30 cellular contexts compared by ENCODE assay signal in genomic region chr13:19181621-19182485, GRCh38. TPM values are rescaled to one million over a fixed set of nuclear protein-coding genes. Genes with fewer than 3 reads are reported as not detected.
DNase-seq lines count a peak whose midpoint lies in the region; ATAC-seq and TF ChIP-seq lines count a peak whose summit lies in the region.
"Had no signal": no experiment of that assay in that cellular context is flagged by ENCODE, and none has a peak within 500 bp of the region (broad histone marks: within the 10 kb centered on the region; RNA-seq: fewer than 3 reads in every experiment).

Gene TUBA3C, minus strand, starts transcription at chr13:19181824. Its CDS starts 77 bp downstream, at chr13:19181747.

- no peak within 1 kb of the TSS for H3K4me2 ChIP-seq in GM23248 (ENCODE audit: unreplicated experiment)

- H3K9me2 ChIP-seq in GM23248 (ENCODE audit: insufficient read depth): no peaks in the 10 kb centered on the region

- ATAC-seq in GM21825 (IDR thresholded peaks at IDR 0.05; ENCODE audit: unreplicated experiment): no peak
- ATAC-seq: effector memory CD8-positive, alpha-beta T cell; left lung had no signal

- 92% methylated on average over 40 of the region's 40 CpGs for WGBS in prostate gland
- 63 to 64% methylated on average over 40 of the region's 40 CpGs for WGBS in GM23248 (ENCODE audit: low coverage in 1 of 2, low lambda C conversion rate in 2 of 2, missing lambda C conversion rate in 2 of 2), 2 experiments

- no peak within 1 kb of the TSS for H3K9ac ChIP-seq in GM23248

- TF ChIP-seq CTCF in GM10248 (IDR thresholded peaks at IDR 0.05; ENCODE audit: control extremely low read depth, extremely low read depth, low read depth, missing control alignments): no peak
- no peak for TF ChIP-seq CTCF in coronary artery (IDR thresholded peaks at IDR 0.05)
- TF ChIP-seq CTCF in prostate gland (IDR thresholded peaks at IDR 0.05): no peak

- no peaks in the 10 kb centered on the region for H4K20me1 ChIP-seq in GM23248 (ENCODE audit: insufficient read depth)

- no peak within 1 kb of the TSS for H2AFZ ChIP-seq in GM23248

- no peak for TF ChIP-seq POLR2A in prostate gland (IDR thresholded peaks at IDR 0.05)

- H3K27me3 ChIP-seq in prostate gland (replicated peaks; ENCODE audit: insufficient read depth) (no peaks in the 10 kb centered on the region), GM23248 (replicated peaks; ENCODE audit: insufficient read depth) (no peaks in the 10 kb centered on the region)
- H3K27me3 ChIP-seq: left lung, upper lobe of left lung had no signal

- H3K9me3 ChIP-seq in prostate gland (no peaks in the 10 kb centered on the region), GM23248 (ENCODE audit: low read depth) (no peaks in the 10 kb centered on the region)

- POLR2A ChIA-PET in GM10248 (lab: Yijun Ruan, JAX): no interaction called here

- no peaks in the 10 kb centered on the region for H3F3A ChIP-seq in GM23248 (ENCODE audit: insufficient read depth)

- intact Hi-C loops in prostate gland (cut with DNase I): no loop called here

- H3K79me2 ChIP-seq in GM23248 (ENCODE audit: insufficient read depth): no peaks in the 10 kb centered on the region

- in situ Hi-C loops in GM23248 (cut with MboI): no loop called here

- no peak within 1 kb of the TSS for H3K27ac ChIP-seq in coronary artery
- H3K27ac ChIP-seq in prostate gland: no peak within 1 kb of the TSS
- no peak within 1 kb of the TSS for H3K27ac ChIP-seq in GM23248
- H3K27ac ChIP-seq: left lung, upper lobe of left lung, WERI-Rb-1 had no signal

- H3K4me3 ChIP-seq in coronary artery: no peak within 1 kb of the TSS
- no peak within 1 kb of the TSS for H3K4me3 ChIP-seq in prostate gland
- H3K4me3 ChIP-seq in GM23248: no peak within 1 kb of the TSS
- H3K4me3 ChIP-seq: left lung, upper lobe of left lung had no signal

- no peaks in the 10 kb centered on the region for H3K4me1 ChIP-seq in prostate gland (replicated peaks)
- H3K4me1 ChIP-seq in GM23248 (ENCODE audit: insufficient read depth): no peaks in the 10 kb centered on the region
- H3K4me1 ChIP-seq: left lung, upper lobe of left lung had no signal

- DNase-seq in NCI-H146 (lab: John Stamatoyannopoulos, UW): peak; percentile 9
- DNase-seq in NCI-H146 treated with DMSO at 0.1 percent for 48 hours (lab: John Stamatoyannopoulos, UW; ENCODE audit: unreplicated experiment): no peak
- peak; percentile 5 for DNase-seq in GM10248 (ENCODE audit: extremely low spot score)
- DNase-seq in coronary artery (ENCODE audit: low spot score): peak; percentile 45
- peak; percentile 2 for DNase-seq in prostate gland (ENCODE audit: low spot score)
- no peak for DNase-seq in NCI-H2081 treated with DMSO at 0.1 percent for 48 hours (lab: John Stamatoyannopoulos, UW)
- no peak for DNase-seq in GM23248
- DNase-seq: 8988T; activated CD4-positive, alpha-beta T cell treated with anti-CD3 and anti-CD28 coated beads, Interleukin-2, amount 50 U/mL, for 1 hour; activated effector memory CD4-positive, alpha-beta T cell treated with anti-CD3 and anti-CD28 coated beads, Interleukin-2, amount 50 U/mL, for 16 hours; activated naive CD8-positive, alpha-beta T cell treated with anti-CD3 and anti-CD28 coated beads, Interleukin-2, amount 10 ng/mL, durations not matched to agents 7 days and 5 days; activated T-cell treated with anti-CD3 and anti-CD28 coated beads, Interleukin-2, amount 50 U/mL, for 24 hours; CD4-positive, CD25-positive, alpha-beta regulatory T cell; cortex of kidney; effector memory CD8-positive, alpha-beta T cell; erythroblast; glutamatergic neuron; islet precursor cell; left lung; NCI-H1092 treated with DMSO at 0.1 percent for 48 hours; NCI-H2029 treated with DMSO at 0.1 percent for 48 hours; stimulated activated CD4-positive, alpha-beta T cell treated with anti-CD3 and anti-CD28 coated beads, Interleukin-4, amount 100 ng/mL, for 1 hour; T1000; upper lobe of left lung; WERI-Rb-1 had no signal

- CTCF ChIA-PET in GM10248 (lab: Yijun Ruan, JAX): no interaction called here

- no peaks in the 10 kb centered on the region for H3K36me3 ChIP-seq in prostate gland
- H3K36me3 ChIP-seq in GM23248 (ENCODE audit: low read depth): no peaks in the 10 kb centered on the region
- H3K36me3 ChIP-seq: left lung, upper lobe of left lung, WERI-Rb-1 had no signal

RNA-seq across cellular contexts. Expression of gene TUBA3C, which starts in this region (rescaled TPM):
- total RNA-seq in prostate gland: 10 to 100 TPM in 1 of 2 donors, not detected in 1; 87.1 TPM
- not detected in 2 replicates for total RNA-seq in GM23248 (2014; rRNA removed; shearing (Covaris generic))
- polyA plus RNA-seq in GM23248 (2016; fragmentation: Nextera tagmentation; extraction: Ambion mirVana): not detected in 2 replicates
- total RNA-seq: activated naive CD8-positive, alpha-beta T cell treated with anti-CD3 and anti-CD28 coated beads, Interleukin-2, amount 10 ng/mL, durations not matched to agents 7 days and 5 days; aorta; bronchial epithelial cell; CD4-positive, CD25-positive, alpha-beta regulatory T cell; H1; left lung; progenitor cell of endocrine pancreas; upper lobe of left lung had no signal
- polyA plus RNA-seq: aorta; CD4-positive, CD25-positive, alpha-beta regulatory T cell; H1 had no signal

Comparison
In these comparisons a context has a peak if more than half of its experiments do, and no peak if none do; other contexts are left out.
1. DNase-seq: peak in NCI-H146 (single experiment), GM10248 (single experiment), coronary artery (single experiment) and prostate gland (single experiment); none in NCI-H146 treated with DMSO at 0.1 percent for 48 hours (single experiment), NCI-H2081 treated with DMSO at 0.1 percent for 48 hours (single experiment) and GM23248 (single experiment).